ENCODE assay signal across 26 cellular contexts in the genomic region with DNA sequence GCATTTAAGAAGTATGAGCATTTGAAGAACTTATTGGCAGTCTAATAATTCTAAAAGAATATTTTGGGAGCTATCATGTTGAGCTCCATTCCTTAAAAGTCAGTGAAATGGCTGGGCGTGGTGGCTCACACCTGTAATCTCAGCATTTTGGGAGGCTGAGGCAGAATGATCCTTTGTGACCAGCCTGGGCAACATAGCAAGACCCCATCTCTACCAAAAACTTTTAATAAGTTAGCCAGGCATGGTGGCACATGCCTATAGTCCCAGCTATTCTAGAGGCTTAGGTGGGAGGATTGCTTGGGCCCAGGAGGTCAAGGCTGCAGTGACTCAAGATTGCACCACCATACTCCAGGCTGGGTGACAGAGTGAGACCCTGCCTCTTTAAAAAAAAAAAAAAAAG. TPM values are rescaled to one million over a fixed set of nuclear protein-coding genes. Genes with fewer than 3 reads are reported as not detected.
DNase-seq lines count a peak whose midpoint lies in the region; ATAC-seq, FAIRE-seq and TF ChIP-seq lines count a peak whose summit lies in the region.
"Had no signal": no experiment of that assay in that cellular context is flagged by ENCODE, and none has a peak within 500 bp of the region (broad histone marks: within the 10 kb centered on the region; RNA-seq: fewer than 3 reads in every experiment).

No MANE protein-coding gene starts in this region.

- no peak for TF ChIP-seq POLR2A in HepG2 (IDR thresholded peaks at IDR 0.05; ENCODE audit: insufficient read depth in 1 of 2, low read depth in 2 of 2, low read length in 2 of 2)
- TF ChIP-seq POLR2A in right lobe of liver (IDR thresholded peaks at IDR 0.05), result no peak
- TF ChIP-seq POLR2A in K562 (conservative IDR thresholded peaks at IDR 0.05), result no peak

- H3K9ac ChIP-seq in HepG2 (ENCODE audit: insufficient read depth, low read depth, low read length), result no peak overlapping the region
- H3K9ac ChIP-seq in K562 (ENCODE audit: insufficient read depth in 1 of 2, low read depth in 2 of 2, low read length in 2 of 2), result no peak overlapping the region
- H3K9ac ChIP-seq: BLaER1 treated with 17β-estradiol and CSF1 and Interleukin-3, amounts not matched to agents 10 nM and 100 nM had no signal

- ATAC-seq in HepG2, result no peak
- ATAC-seq in right lobe of liver, result no peak
- no peak for ATAC-seq in K562
- ATAC-seq: A549; CD8-positive, alpha-beta T cell; GM12878 had no signal

- H3K4me2 ChIP-seq in HepG2 (ENCODE audit: low read depth, low read length), result no peak overlapping the region
- H3K4me2 ChIP-seq in K562 (ENCODE audit: insufficient read depth, low read length), result no peak overlapping the region
- H3K4me2 ChIP-seq: A549; BLaER1 treated with 17β-estradiol and CSF1 and Interleukin-3, amounts not matched to agents 10 nM and 100 nM had no signal

- no peak for DNase-seq in HepG2 (ENCODE audit: low spot score)
- no peak for DNase-seq in right lobe of liver
- no peak for DNase-seq in K562 (ENCODE audit: extremely low read depth in 1 of 4, low spot score in 3 of 4)
- no peak for DNase-seq in DMS 273 (lab: John Stamatoyannopoulos, UW; ENCODE audit: unreplicated experiment)
- DNase-seq: AML-193; Caco-2; Calu3; CD4-positive, alpha-beta T cell; CD8-positive, alpha-beta T cell; DMS 273 treated with DMSO at 0.1 percent for 48 hours; DMS153; DMS53; DMS79; DND-41; EL; GDM1 had no signal

- peaks cover 8% of the 10 kb centered on the region for H3K4me1 ChIP-seq in HepG2 (ENCODE audit: insufficient read depth, low read length)
- H3K4me1 ChIP-seq in right lobe of liver, result no peaks in the 10 kb centered on the region
- H3K4me1 ChIP-seq in HEK293 (ENCODE audit: control insufficient read depth, insufficient read depth, low read length), result no peaks in the 10 kb centered on the region
- no peaks in the 10 kb centered on the region for H3K4me1 ChIP-seq in K562 (replicated peaks in 1 of 2; ENCODE audit: control insufficient read depth in 2 of 2, insufficient read depth in 2 of 2, low read length in 2 of 2)
- H3K4me1 ChIP-seq: A549; BLaER1 treated with 17β-estradiol and CSF1 and Interleukin-3, amounts not matched to agents 10 nM and 100 nM; Caco-2 had no signal

- intact Hi-C loops in HepG2 (cut with micrococcal nuclease; ENCODE audit: unreplicated experiment) (no loop called here), right lobe of liver (cut with DNase I) (no loop called here), K562 (cut with micrococcal nuclease) (no loop called here)

- H2AFZ ChIP-seq in HepG2 (ENCODE audit: low read length) (no peak overlapping the region), K562 (ENCODE audit: low read depth, low read length) (no peak overlapping the region)

- H3K79me2 ChIP-seq in HepG2 (ENCODE audit: insufficient read depth, low read length), result no peaks in the 10 kb centered on the region
- no peaks in the 10 kb centered on the region for H3K79me2 ChIP-seq in K562 (ENCODE audit: control insufficient read depth, insufficient read depth, low read length)

- WGBS in HepG2 (ENCODE audit: low lambda C conversion rate), result 100% methylated on average over 1 of the region's 1 CpG
- WGBS in right lobe of liver (ENCODE audit: insufficient coverage, low coverage, low lambda C conversion rate, missing lambda C conversion rate), result 100% methylated on average over 1 of the region's 1 CpG
- 91% methylated on average over 1 of the region's 1 CpG for WGBS in K562 (ENCODE audit: insufficient coverage, low coverage, missing lambda C conversion rate)

- H3K9me3 ChIP-seq in HepG2 (ENCODE audit: low read length) (no peaks in the 10 kb centered on the region), right lobe of liver (no peaks in the 10 kb centered on the region), HEK293 (ENCODE audit: control insufficient read depth, insufficient read depth, low read depth, low read length) (no peaks in the 10 kb centered on the region), K562 (replicated peaks; ENCODE audit: control insufficient read depth, insufficient read depth, low read depth, low read length) (no peaks in the 10 kb centered on the region)
- H3K9me3 ChIP-seq: A549; BLaER1 treated with 17β-estradiol and CSF1 and Interleukin-3, amounts not matched to agents 10 nM and 100 nM; Caco-2 had no signal

- no peak for TF ChIP-seq EP300 in HepG2 (IDR thresholded peaks at IDR 0.05; ENCODE audit: low read depth in 2 of 2, low read length in 2 of 2)
- no peak for TF ChIP-seq EP300 in HepG2 (CRISPR knock-in tag; IDR thresholded peaks at IDR 0.05; ENCODE audit: borderline replicate concordance)
- TF ChIP-seq EP300 in K562 (IDR thresholded peaks at IDR 0.05; ENCODE audit: low read length), result no peak

- in situ Hi-C loops in HepG2 (cut with HindIII; ENCODE audit: extremely low pct_ligation_motif_present, low pct_unique_long_range_greater_than_20kb), result no loop called here
- in situ Hi-C loops in K562 (cut with MboI), result no loop called here

- H3K27me3 ChIP-seq in HepG2 (ENCODE audit: control insufficient read depth in 1 of 2, insufficient read depth in 2 of 2, low read length in 2 of 2) (no peaks in the 10 kb centered on the region), right lobe of liver (no peaks in the 10 kb centered on the region), K562 (ENCODE audit: control insufficient read depth in 2 of 2, insufficient read depth in 2 of 2, low read length in 2 of 2) (no peaks in the 10 kb centered on the region)
- H3K27me3 ChIP-seq: BLaER1 treated with 17β-estradiol and CSF1 and Interleukin-3, amounts not matched to agents 10 nM and 100 nM had no signal

- no peak overlapping the region for H3K27ac ChIP-seq in HepG2 (ENCODE audit: extremely low read length, insufficient read depth, low read length)
- no peak overlapping the region for H3K27ac ChIP-seq in right lobe of liver
- H3K27ac ChIP-seq in HEK293 (ENCODE audit: extremely low read depth, low read depth, low read length), result no peak overlapping the region
- no peak overlapping the region for H3K27ac ChIP-seq in K562 (ENCODE audit: extremely low read depth, low read depth, low read length)
- H3K27ac ChIP-seq: 22Rv1; A549; BLaER1 treated with 17β-estradiol and CSF1 and Interleukin-3, amounts not matched to agents 10 nM and 100 nM; C4-2B had no signal

- FAIRE-seq in HepG2 (lab: Jason Lieb, UNC), result no peak
- FAIRE-seq in K562 (lab: Jason Lieb, UNC), result no peak
- FAIRE-seq: A549, D721Med, GM12878, GM12892, GM18507, GM19239 had no signal

- H3K4me3 ChIP-seq in HepG2 (replicated peaks in 1 of 3; ENCODE audit: insufficient read depth in 1 of 3, low read depth in 2 of 3, low read length in 3 of 3) (no peak overlapping the region), right lobe of liver (no peak overlapping the region), HEK293 (ENCODE audit: low read depth, low read length) (no peak overlapping the region), K562 (no peak overlapping the region)
- H3K4me3 ChIP-seq: A549; BLaER1 treated with 17β-estradiol and CSF1 and Interleukin-3, amounts not matched to agents 10 nM and 100 nM; GM12878 had no signal

- BruUV-seq in HepG2 (replicated peaks; lab: Mats Ljungman, UMichigan), result no TSS peak
- no TSS peak for BruUV-seq in K562 (replicated peaks; lab: Mats Ljungman, UMichigan)

- H3K36me3 ChIP-seq in HepG2 (replicated peaks in 1 of 2; ENCODE audit: control insufficient read depth in 1 of 2, insufficient read depth in 2 of 2, low read length in 2 of 2), result peaks cover 1 to 19% of the 10 kb centered on the region in 2 experiments; a peak in 4 of 5 replicates
- H3K36me3 ChIP-seq in right lobe of liver, result peaks cover 0 to 10% (median 0%) of the 10 kb centered on the region in 4 donors
- H3K36me3 ChIP-seq in HEK293 (ENCODE audit: control insufficient read depth in 2 of 2, insufficient read depth in 1 of 2, low read length in 2 of 2), result peaks cover 11 to 29% of the 10 kb centered on the region in 2 experiments
- H3K36me3 ChIP-seq in K562 (ENCODE audit: control insufficient read depth, insufficient read depth, low read length), result peaks cover 19% of the 10 kb centered on the region; the same call in 2 of the 3 replicates

- POLR2A ChIA-PET in HepG2 (lab: Yijun Ruan, JAX) (no interaction called here), HEK293 (lab: Yijun Ruan, JAX) (no interaction called here), K562 (lab: Yijun Ruan, JAX) (no interaction called here)

- TF ChIP-seq CTCF in HepG2 (CRISPR knock-in tag; IDR thresholded peaks at IDR 0.05), result no peak
- TF ChIP-seq CTCF in right lobe of liver (IDR thresholded peaks at IDR 0.05), result no peak
- no peak for TF ChIP-seq CTCF in HEK293 (tag by site-specific recombination; IDR thresholded peaks at IDR 0.05)
- no peak for TF ChIP-seq CTCF in K562 (IDR thresholded peaks at IDR 0.05 in 2 of 3, conservative IDR thresholded peaks at IDR 0.05 in 1 of 3; ENCODE audit: insufficient read depth in 2 of 3, low read depth in 1 of 3, low read length in 3 of 3)

- H3K9me1 ChIP-seq in K562 (ENCODE audit: control insufficient read depth, insufficient read depth, low read length), result no peaks in the 10 kb centered on the region

- H4K20me1 ChIP-seq in HepG2 (ENCODE audit: insufficient read depth, low read length), result no peaks in the 10 kb centered on the region
- no peaks in the 10 kb centered on the region for H4K20me1 ChIP-seq in K562 (replicated peaks; ENCODE audit: control insufficient read depth, insufficient read depth, low read length)
- H4K20me1 ChIP-seq: BLaER1 treated with 17β-estradiol and CSF1 and Interleukin-3, amounts not matched to agents 10 nM and 100 nM had no signal

- TF ChIP-seq RAD21 in HepG2 (CRISPR knock-in tag; IDR thresholded peaks at IDR 0.05) (no peak), K562 (CRISPR knock-in tag; conservative IDR thresholded peaks at IDR 0.05 in 1 of 2, IDR thresholded peaks at IDR 0.05 in 1 of 2) (no peak)

- CTCF ChIA-PET in HepG2 (lab: Yijun Ruan, JAX; ENCODE audit: low intra/inter-chr PET ratio, low total read pairs), result no interaction called here
- CTCF ChIA-PET in HEK293 (lab: Yijun Ruan, JAX), result interaction anchor here (0.6 kb wide), 1 partner anchor 34 kb away, joined by 3 read pairs; no protein-coding TSS in a partner anchor
- CTCF ChIA-PET in K562 (lab: Yijun Ruan, JAX; ENCODE audit: low intra/inter-chr PET ratio), result no interaction called here

RNA-seq across cellular contexts. Expression of gene COG6, which starts 8.0 kb away (rescaled TPM):
- 23.5 and 34.7 TPM in 2 replicates for total RNA-seq in HepG2 (2016; rRNA removed; fragmentation: Illumina TruSeq; extraction: Trizol)
- 4.1 and 4.7 TPM in 2 replicates for total RNA-seq in HepG2 (2016; cell fraction: cytosol; rRNA removed; fragmentation: Illumina TruSeq; extraction: Trizol; ENCODE audit: low read depth)
- total RNA-seq in HepG2 (2016; cell fraction: insoluble cytoplasmic fraction; rRNA removed; fragmentation: Illumina TruSeq; extraction: Trizol), result 21.9 and 30.5 TPM in 2 replicates
- 5.7 and 6.7 TPM in 2 replicates for total RNA-seq in HepG2 (2016; cell fraction: membrane; rRNA removed; fragmentation: Illumina TruSeq; extraction: Trizol)
- total RNA-seq in HepG2 (2016; cell fraction: nucleus; rRNA removed; fragmentation: Illumina TruSeq; extraction: Trizol), result 46.8 and 49.6 TPM in 2 replicates
- polyA plus RNA-seq in HepG2 (2011; rRNA removed), result 17.4 and 26.1 TPM in 2 replicates
- 9.3 and 12.5 TPM in 2 replicates for polyA plus RNA-seq in HepG2 (2011; cell fraction: cytosol; rRNA removed)
- 13.1 and 27.1 TPM in 2 replicates for polyA plus RNA-seq in HepG2 (2011; cell fraction: nucleus; rRNA removed)
- polyA plus RNA-seq in HepG2 (2012), result 7.6 and 16.7 TPM in 2 replicates
- 0.73 and 0.87 TPM in 2 replicates for polyA plus RNA-seq in HepG2 (2016; cell fraction: cytosol; fragmentation: Illumina TruSeq; extraction: Trizol; ENCODE audit: low read depth)
- polyA plus RNA-seq in HepG2 (2016; cell fraction: insoluble cytoplasmic fraction; fragmentation: Illumina TruSeq; extraction: Trizol; ENCODE audit: low read depth), result 22.0 and 24.0 TPM in 2 replicates
- polyA plus RNA-seq in HepG2 (2016; cell fraction: membrane; fragmentation: Illumina TruSeq; extraction: Trizol; ENCODE audit: low read depth), result 2.4 and 2.5 TPM in 2 replicates
- polyA plus RNA-seq in HepG2 (2016; cell fraction: nucleus; fragmentation: Illumina TruSeq; extraction: Trizol; ENCODE audit: insufficient read depth, low read depth), result 23.2 and 24.7 TPM in 2 replicates
- 5.1 and 18.3 TPM in 2 replicates for polyA minus RNA-seq in HepG2 (2011; rRNA and poly(A)+ RNA removed; ENCODE audit: low replicate concordance)
- polyA minus RNA-seq in HepG2 (2011; cell fraction: cytosol; rRNA and poly(A)+ RNA removed), result 34.5 and 43.9 TPM in 2 replicates
- polyA minus RNA-seq in HepG2 (2011; cell fraction: nucleus; rRNA and poly(A)+ RNA removed), result 75.1 and 77.6 TPM in 2 replicates
- 10 to 100 TPM in 4 of 6 experiments, 1 to 10 TPM in 2; 8.6 to 15.2 (median 12.2) TPM for total RNA-seq in right lobe of liver
- 26.4 and 84.9 TPM in 2 replicates for total RNA-seq in K562 (2011; cell fraction: chromatin; rRNA removed; ENCODE audit: low replicate concordance)
- total RNA-seq in K562 (2011; cell fraction: nucleolus; rRNA removed), result 11.5 and 22.0 TPM in 2 replicates
- 13.7 and 19.4 TPM in 2 replicates for total RNA-seq in K562 (2011; cell fraction: nucleoplasm; rRNA removed)
- 8.6 and 8.7 TPM in 2 replicates for total RNA-seq in K562 (2014; rRNA removed)
- 11.0 and 12.0 TPM in 2 replicates for total RNA-seq in K562 (2014; rRNA removed; fragmentation: Illumina TruSeq; extraction: Trizol)
- 9.2 and 9.7 TPM in 2 replicates for total RNA-seq in K562 (2015; rRNA removed; fragmentation: Illumina TruSeq; extraction: Trizol)
- 14.0 and 14.8 TPM in 2 replicates for total RNA-seq in K562 (2021)
- 20.0 and 20.9 TPM in 2 replicates for polyA plus RNA-seq in K562 (2011; rRNA removed)
- polyA plus RNA-seq in K562 (2011; cell fraction: cytosol; rRNA removed), result 6.1 and 12.2 TPM in 2 replicates
- polyA plus RNA-seq in K562 (2011; cell fraction: nucleus; rRNA removed), result 7.4 and 17.9 TPM in 2 replicates
- polyA plus RNA-seq in K562 (2012), result 4.4 and 8.2 TPM in 2 replicates
- 7.5 and 9.6 TPM in 2 replicates for polyA plus RNA-seq in K562 (2014; fragmentation: Illumina TruSeq; extraction: Trizol)
- 1 to 10 TPM; 2.6 to 4.0 TPM for polyA plus RNA-seq in K562 (2014; fragmentation: Nextera tagmentation; extraction: Ambion mirVana)
- 7.6 and 8.3 TPM in 2 replicates for polyA plus RNA-seq in K562 (2014; rRNA removed)
- 21.3 and 27.1 TPM in 2 replicates for polyA minus RNA-seq in K562 (2011; rRNA and poly(A)+ RNA removed)
- 8.7 and 9.2 TPM in 2 replicates for polyA minus RNA-seq in K562 (2011; cell fraction: cytosol; rRNA and poly(A)+ RNA removed)
- 27.9 and 65.5 TPM in 2 replicates for polyA minus RNA-seq in K562 (2011; cell fraction: nucleus; rRNA and poly(A)+ RNA removed)

Comparison
In these comparisons a context has a peak if more than half of its experiments do, and no peak if none do; other contexts are left out.
1. Of the 241 proteins assayed by ChIP-seq in both HepG2 and K562: peak only in HepG2: none; only in K562: none; in both: ZNF121; in neither: 240.